20 cellular contexts compared by ENCODE assay signal in genomic region chr15:55248895-55249294, GRCh38. TPM values are rescaled to one million over a fixed set of nuclear protein-coding genes. Genes with fewer than 3 reads are reported as not detected.
DNase-seq lines count a peak whose midpoint lies in the region; ATAC-seq, FAIRE-seq and TF ChIP-seq lines count a peak whose summit lies in the region.
"Had no signal": no experiment of that assay in that cellular context is flagged by ENCODE, and none has a peak within 500 bp of the region (broad histone marks: within the 10 kb centered on the region; RNA-seq: fewer than 3 reads in every experiment).

No MANE protein-coding gene starts in this region.

- H3K4me3 Mint-ChIP-seq in natural killer cell: no peak overlapping the region

- no peak for TF ChIP-seq CTCF in natural killer cell (IDR thresholded peaks at IDR 0.05)

- H3K9me3 Mint-ChIP-seq in natural killer cell: no peaks in the 10 kb centered on the region

- H3K4me2 ChIP-seq in BLaER1 treated with 17β-estradiol and CSF1 and Interleukin-3, amounts not matched to agents 10 nM and 100 nM: peak overlapping the region in 5 of 11 experiments; percentile 15 to 79 (median 75); a peak in 9 of 22 replicates

- H3K4me3 ChIP-seq in BLaER1 treated with 17β-estradiol and CSF1 and Interleukin-3, amounts not matched to agents 10 nM and 100 nM: no peak overlapping the region

- ATAC-seq in natural killer cell: no peak
- ATAC-seq in sciatic nerve: no peak
- ATAC-seq: HCT116 had no signal

- H3K4me1 ChIP-seq in BLaER1 treated with 17β-estradiol and CSF1 and Interleukin-3, amounts not matched to agents 10 nM and 100 nM: peaks cover 0 to 83% (median 55%) of the 10 kb centered on the region in 10 experiments; a peak in 14 of 20 replicates

- H3K27me3 Mint-ChIP-seq in natural killer cell (ENCODE audit: low read depth in 2 of 2): no peaks in the 10 kb centered on the region

- peaks cover 0 to 82% (median 25%) of the 10 kb centered on the region in 11 experiments; a peak in 15 of 22 replicates for H3K36me3 ChIP-seq in BLaER1 treated with 17β-estradiol and CSF1 and Interleukin-3, amounts not matched to agents 10 nM and 100 nM

- H3K27ac Mint-ChIP-seq in natural killer cell: peak overlapping the region; percentile 20 to 80

- DNase-seq in DMS53 (lab: John Stamatoyannopoulos, UW) (peak; percentile 37), DMS53 treated with DMSO at 0.1 percent for 48 hours (lab: John Stamatoyannopoulos, UW; ENCODE audit: unreplicated experiment) (no peak), NCI-H526 treated with DMSO at 0.1 percent for 48 hours (lab: John Stamatoyannopoulos, UW) (peak; percentile 83), natural killer cell (no peak), sciatic nerve (ENCODE audit: low spot score) (no peak), HTR-8/SVneo (ENCODE audit: insufficient read length, low spot score) (no peak)
- no peak for DNase-seq in activated CD4-positive, alpha-beta T cell treated with anti-CD3 and anti-CD28 coated beads, Interleukin-2, amount 50 U/mL, for 1 hour
- DNase-seq: 8988T, C1 segment of cervical spinal cord, Caco-2, DMS79 treated with DMSO at 0.1 percent for 48 hours, MM.1S, NCI-H1105, NCI-H1694 treated with DMSO at 0.1 percent for 48 hours, NCI-H446 treated with DMSO at 0.1 percent for 48 hours had no signal

- H3K27ac ChIP-seq in BLaER1 treated with 17β-estradiol and CSF1 and Interleukin-3, amounts not matched to agents 10 nM and 100 nM: peak overlapping the region in 8 of 11 experiments; percentile 69 to 88 (median 78); a peak in 16 of 22 replicates

- no peak for FAIRE-seq in HTR-8/SVneo (lab: Jason Lieb, UNC)
- FAIRE-seq: G401.6, GM12891, GM19239 had no signal

- H3K4me1 Mint-ChIP-seq in natural killer cell: peaks cover 72% of the 10 kb centered on the region in 2 donors

- H3K9me3 ChIP-seq in BLaER1 treated with 17β-estradiol and CSF1 and Interleukin-3, amounts not matched to agents 10 nM and 100 nM (replicated peaks in 1 of 11): peaks cover 0 to 6% (median 0%) of the 10 kb centered on the region in 11 experiments; a peak in 1 of 22 replicates
- H3K9me3 ChIP-seq: Caco-2 had no signal

- no peaks in the 10 kb centered on the region for H3K27me3 ChIP-seq in BLaER1 treated with 17β-estradiol and CSF1 and Interleukin-3, amounts not matched to agents 10 nM and 100 nM

- intact Hi-C loops in natural killer cell (cut with micrococcal nuclease) (no loop called here), sciatic nerve (cut with DNase I) (no loop called here)

- no peaks in the 10 kb centered on the region for H3K36me3 Mint-ChIP-seq in natural killer cell

- H3K9ac ChIP-seq in BLaER1 treated with 17β-estradiol and CSF1 and Interleukin-3, amounts not matched to agents 10 nM and 100 nM: no peak overlapping the region

- H4K20me1 ChIP-seq in BLaER1 treated with 17β-estradiol and CSF1 and Interleukin-3, amounts not matched to agents 10 nM and 100 nM: peaks cover 0 to 4% (median 0%) of the 10 kb centered on the region in 11 experiments; a peak in 1 of 22 replicates

RNA-seq across cellular contexts. Expression of gene RAB27A, which starts 40.7 kb away (rescaled TPM):
- total RNA-seq in natural killer cell (100 to 1,000 TPM in 1 of 3 donors, 10 to 100 TPM in 2; 90.0 to 111 (median 98.1) TPM), sciatic nerve (27.6 TPM)

RNA-seq across cellular contexts. Expression of gene RSL24D1, which starts 52.2 kb away (rescaled TPM):
- 100 to 1,000 TPM in 2 of 3 donors, 10 to 100 TPM in 1; 97.4 to 102 (median 102) TPM for total RNA-seq in natural killer cell
- total RNA-seq in sciatic nerve: 64.0 TPM

Comparison
In these comparisons a context has a peak if more than half of its experiments do, and no peak if none do; other contexts are left out.
1. DNase-seq: peak in DMS53 (single experiment) and NCI-H526 treated with DMSO at 0.1 percent for 48 hours (single experiment); none in DMS53 treated with DMSO at 0.1 percent for 48 hours (single experiment), natural killer cell (single experiment), sciatic nerve (single experiment), activated CD4-positive, alpha-beta T cell treated with anti-CD3 and anti-CD28 coated beads, Interleukin-2, amount 50 U/mL, for 1 hour (single experiment) and HTR-8/SVneo (single experiment).